Comparison of ENCODE assay signal across 17 cellular contexts in genomic region chr16:51508813-51509212, GRCh38.
"Had no signal": no experiment of that assay in that cellular context is flagged by ENCODE, and none has a peak within 500 bp of the region (broad histone marks: within the 10 kb centered on the region; RNA-seq: fewer than 3 reads in every experiment).

No MANE protein-coding gene starts in this region.

- H3K4me1 Mint-ChIP-seq: activated CD4-positive, alpha-beta memory T cell treated with anti-CD3 and anti-CD28 coated beads, Interleukin-2, amount 10 ng/mL, durations not matched to agents 7 days and 5 days; activated naive CD8-positive, alpha-beta T cell treated with anti-CD3 and anti-CD28 coated beads, Interleukin-2, amount 10 ng/mL, durations not matched to agents 7 days and 5 days had no signal

- DNase-seq: activated CD4-positive, alpha-beta memory T cell treated with anti-CD3 and anti-CD28 coated beads, Interleukin-2, amount 10 ng/mL, durations not matched to agents 7 days and 5 days; activated gamma-delta T cell treated with Interleukin-2 at 50 U/mL for 16 hours; activated naive CD8-positive, alpha-beta T cell treated with anti-CD3 and anti-CD28 coated beads, Interleukin-2, amount 10 ng/mL, durations not matched to agents 7 days and 5 days; activated T-cell treated with anti-CD3 and anti-CD28 coated beads, Interleukin-2, amount 50 U/mL, for 48 hours; effector CD4-positive, alpha-beta T cell; foreskin keratinocyte; heart left ventricle; islet precursor cell; nucleus accumbens; right cardiac atrium; T-helper 9 cell had no signal

- H3K4me3 ChIP-seq: ascending aorta, heart left ventricle, smooth muscle cell had no signal

- H3K27me3 ChIP-seq: ascending aorta, foreskin keratinocyte, heart left ventricle had no signal

- ATAC-seq: foreskin keratinocyte; heart left ventricle; left lobe of liver; natural killer cell treated with Interleukin-12 subunit alpha and Interleukin-12 subunit beta and Interleukin-15 and Interleukin-18, amount 100 ng/mL, for 72 hours; right cardiac atrium had no signal

- H3K36me3 ChIP-seq: ascending aorta, heart left ventricle had no signal

- H3K27ac ChIP-seq: ascending aorta, foreskin keratinocyte, heart left ventricle, VCaP had no signal

- H3K27ac Mint-ChIP-seq: activated CD4-positive, alpha-beta memory T cell treated with anti-CD3 and anti-CD28 coated beads, Interleukin-2, amount 10 ng/mL, durations not matched to agents 7 days and 5 days; activated naive CD8-positive, alpha-beta T cell treated with anti-CD3 and anti-CD28 coated beads, Interleukin-2, amount 10 ng/mL, durations not matched to agents 7 days and 5 days; natural killer cell treated with Interleukin-12 subunit alpha and Interleukin-12 subunit beta and Interleukin-15 and Interleukin-18, amount 100 ng/mL, for 72 hours; progenitor cell of endocrine pancreas had no signal

- H3K4me1 ChIP-seq: ascending aorta, foreskin keratinocyte, heart left ventricle had no signal

- H3K4me2 ChIP-seq: smooth muscle cell had no signal

- H3K27me3 Mint-ChIP-seq: activated CD4-positive, alpha-beta memory T cell treated with anti-CD3 and anti-CD28 coated beads, Interleukin-2, amount 10 ng/mL, durations not matched to agents 7 days and 5 days; activated naive CD8-positive, alpha-beta T cell treated with anti-CD3 and anti-CD28 coated beads, Interleukin-2, amount 10 ng/mL, durations not matched to agents 7 days and 5 days; natural killer cell treated with Interleukin-12 subunit alpha and Interleukin-12 subunit beta and Interleukin-15 and Interleukin-18, amount 100 ng/mL, for 72 hours; progenitor cell of endocrine pancreas had no signal

- H3K36me3 Mint-ChIP-seq: activated naive CD8-positive, alpha-beta T cell treated with anti-CD3 and anti-CD28 coated beads, Interleukin-2, amount 10 ng/mL, durations not matched to agents 7 days and 5 days; natural killer cell treated with Interleukin-12 subunit alpha and Interleukin-12 subunit beta and Interleukin-15 and Interleukin-18, amount 100 ng/mL, for 72 hours had no signal

- H3K4me3 Mint-ChIP-seq: activated CD4-positive, alpha-beta memory T cell treated with anti-CD3 and anti-CD28 coated beads, Interleukin-2, amount 10 ng/mL, durations not matched to agents 7 days and 5 days; activated naive CD8-positive, alpha-beta T cell treated with anti-CD3 and anti-CD28 coated beads, Interleukin-2, amount 10 ng/mL, durations not matched to agents 7 days and 5 days; natural killer cell treated with Interleukin-12 subunit alpha and Interleukin-12 subunit beta and Interleukin-15 and Interleukin-18, amount 100 ng/mL, for 72 hours had no signal

- H3K9me3 ChIP-seq: ascending aorta had no signal
